In the genomic region with DNA sequence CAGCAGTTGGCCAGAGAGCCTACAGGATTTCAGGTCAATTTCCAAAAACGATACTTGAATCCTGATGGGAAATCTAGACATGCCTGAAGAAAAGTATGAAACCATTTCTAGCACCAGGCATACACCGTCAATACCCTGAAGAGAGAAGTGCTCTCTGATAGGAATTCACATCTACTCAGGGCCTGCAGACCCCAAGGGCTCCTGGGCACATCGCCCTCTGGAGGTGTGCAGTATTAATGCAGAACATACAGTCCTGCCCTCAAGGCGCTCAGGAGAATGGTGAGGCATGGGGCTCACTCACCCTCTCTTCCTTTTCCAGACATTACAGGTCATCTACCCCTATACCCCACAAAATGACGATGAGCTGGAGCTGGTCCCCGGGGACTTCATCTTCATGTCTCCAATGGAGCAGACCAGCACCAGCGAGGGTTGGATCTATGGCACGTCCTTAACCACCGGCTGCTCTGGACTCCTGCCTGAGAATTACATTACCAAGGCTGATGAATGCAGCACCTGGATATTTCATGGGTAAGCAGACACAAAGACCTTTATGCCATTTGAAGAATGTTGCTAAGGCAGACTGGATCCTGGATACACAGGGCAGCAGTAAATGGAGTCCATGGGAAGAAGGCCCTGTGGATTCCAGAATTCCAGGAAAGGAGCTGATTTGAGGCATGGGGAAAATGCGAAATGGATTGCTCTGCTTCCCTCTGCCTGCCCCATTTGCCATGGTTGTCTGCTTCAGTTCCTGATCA, we compare ENCODE assay signal across 18 cellular contexts. TPM values are rescaled to one million over a fixed set of nuclear protein-coding genes. Genes with fewer than 3 reads are reported as not detected.
DNase-seq lines count a peak whose midpoint lies in the region; FAIRE-seq and TF ChIP-seq lines count a peak whose summit lies in the region.
"Had no signal": no experiment of that assay in that cellular context is flagged by ENCODE, and none has a peak within 500 bp of the region (broad histone marks: within the 10 kb centered on the region; RNA-seq: fewer than 3 reads in every experiment).

No MANE protein-coding gene starts in this region.

- H3K4me1 Mint-ChIP-seq in neural progenitor cell, result peaks cover 11% of the 10 kb centered on the region
- H3K4me1 Mint-ChIP-seq: activated CD4-positive, alpha-beta memory T cell treated with anti-CD3 and anti-CD28 coated beads, Interleukin-2, amount 10 ng/mL, durations not matched to agents 7 days and 5 days had no signal

- H3F3A ChIP-seq in neural progenitor cell (ENCODE audit: low read depth), result no peaks in the 10 kb centered on the region

- no peaks in the 10 kb centered on the region for H3K4me1 ChIP-seq in neural progenitor cell
- H3K4me1 ChIP-seq: pancreas had no signal

- H2AFZ ChIP-seq in neural progenitor cell (replicated peaks), result no peak overlapping the region

- H3K9ac ChIP-seq in neural progenitor cell, result no peak overlapping the region

- H4K20me1 ChIP-seq in neural progenitor cell (ENCODE audit: low read depth), result no peaks in the 10 kb centered on the region

- no peak overlapping the region for H3K4me3 Mint-ChIP-seq in neural progenitor cell
- H3K4me3 Mint-ChIP-seq: activated CD4-positive, alpha-beta memory T cell treated with anti-CD3 and anti-CD28 coated beads, Interleukin-2, amount 10 ng/mL, durations not matched to agents 7 days and 5 days had no signal

- DNase-seq in GM06990 (ENCODE audit: extremely low read depth, insufficient read length), result no peak
- no peak for DNase-seq in HFF-Myc (ENCODE audit: extremely low read depth, low read depth)
- no peak for DNase-seq in bronchial epithelial cell (ENCODE audit: low read depth)
- DNase-seq in neural progenitor cell (ENCODE audit: low spot score), result no peak
- no peak for DNase-seq in COR-L47 (lab: John Stamatoyannopoulos, UW)
- DNase-seq in GM03348 (ENCODE audit: low spot score), result no peak
- DNase-seq in activated CD4-positive, CD25-positive, alpha-beta regulatory T cell treated with anti-CD3 and anti-CD28 coated beads, Interleukin-2, amount 50 U/mL, for 72 hours, result no peak
- DNase-seq: activated CD4-positive, alpha-beta memory T cell treated with anti-CD3 and anti-CD28 coated beads, Interleukin-2, amount 10 ng/mL, durations not matched to agents 7 days and 5 days; foreskin melanocyte; HCEC 1CT; NCI-H2029 treated with DMSO at 0.1 percent for 48 hours; NCI-H524 treated with DMSO at 0.1 percent for 48 hours; pancreas; stimulated activated CD4-positive, alpha-beta T cell treated with anti-CD3 and anti-CD28 coated beads, Interleukin-4, amount 100 ng/mL, for 24 hours; stimulated activated CD8-positive, alpha-beta memory T cell treated with anti-CD3 and anti-CD28 coated beads, Interleukin-4, amount 100 ng/mL, for 48 hours had no signal

- no peaks in the 10 kb centered on the region for H3K9me3 Mint-ChIP-seq in neural progenitor cell
- H3K9me3 Mint-ChIP-seq: activated CD4-positive, alpha-beta memory T cell treated with anti-CD3 and anti-CD28 coated beads, Interleukin-2, amount 10 ng/mL, durations not matched to agents 7 days and 5 days had no signal

- H3K4me2 ChIP-seq in neural progenitor cell, result no peak overlapping the region

- FAIRE-seq in bronchial epithelial cell (lab: Jason Lieb, UNC), result no peak
- FAIRE-seq: pancreas had no signal

- H3K9me3 ChIP-seq in neural progenitor cell (ENCODE audit: low read depth), result no peaks in the 10 kb centered on the region
- H3K9me3 ChIP-seq: pancreas, thoracic aorta had no signal

- no peak overlapping the region for H3K27ac Mint-ChIP-seq in neural progenitor cell
- H3K27ac Mint-ChIP-seq: activated CD4-positive, alpha-beta memory T cell treated with anti-CD3 and anti-CD28 coated beads, Interleukin-2, amount 10 ng/mL, durations not matched to agents 7 days and 5 days had no signal

- peaks cover 3% of the 10 kb centered on the region for H3K27me3 Mint-ChIP-seq in neural progenitor cell (ENCODE audit: insufficient read depth, low read depth)
- H3K27me3 Mint-ChIP-seq: activated CD4-positive, alpha-beta memory T cell treated with anti-CD3 and anti-CD28 coated beads, Interleukin-2, amount 10 ng/mL, durations not matched to agents 7 days and 5 days had no signal

- no peaks in the 10 kb centered on the region for H3K36me3 ChIP-seq in GM06990 (ENCODE audit: control insufficient read depth, insufficient read depth, low read length)
- H3K36me3 ChIP-seq in bronchial epithelial cell (ENCODE audit: control insufficient read depth, insufficient read depth, low read length), result no peaks in the 10 kb centered on the region
- no peaks in the 10 kb centered on the region for H3K36me3 ChIP-seq in neural progenitor cell
- H3K36me3 ChIP-seq: cardiac muscle cell, pancreas, thoracic aorta had no signal

- no peaks in the 10 kb centered on the region for H3K79me2 ChIP-seq in neural progenitor cell (ENCODE audit: low read depth)

- H3K4me3 ChIP-seq in GM06990 (replicated peaks; ENCODE audit: low read depth, low read length) (no peak overlapping the region), HFF-Myc (replicated peaks; ENCODE audit: low read depth, low read length) (no peak overlapping the region), bronchial epithelial cell (ENCODE audit: low read depth, low read length) (no peak overlapping the region), neural progenitor cell (no peak overlapping the region)
- H3K4me3 ChIP-seq: cardiac muscle cell, pancreas, thoracic aorta had no signal

- TF ChIP-seq CTCF in GM06990 (IDR thresholded peaks at IDR 0.05; ENCODE audit: insufficient read depth, low read length, poor library complexity, severe bottlenecking), result peak; percentile 11
- TF ChIP-seq CTCF in HFF-Myc (IDR thresholded peaks at IDR 0.05; ENCODE audit: low read depth, low read length, missing control alignments), result peak; percentile 33
- TF ChIP-seq CTCF in bronchial epithelial cell (IDR thresholded peaks at IDR 0.05; ENCODE audit: insufficient read depth, low read length, severe bottlenecking), result peak; percentile 15
- peak; percentile 31 for TF ChIP-seq CTCF in neural progenitor cell (IDR thresholded peaks at IDR 0.05)

- no peaks in the 10 kb centered on the region for H3K36me3 Mint-ChIP-seq in neural progenitor cell

- no peak overlapping the region for H3K27ac ChIP-seq in neural progenitor cell
- H3K27ac ChIP-seq: cardiac muscle cell, pancreas, thoracic aorta had no signal

- H3K27me3 ChIP-seq in GM06990 (replicated peaks; ENCODE audit: control insufficient read depth, insufficient read depth, low read length) (no peaks in the 10 kb centered on the region; the same call in 1 of the 2 replicates), bronchial epithelial cell (ENCODE audit: control insufficient read depth, insufficient read depth, low read length) (no peaks in the 10 kb centered on the region), neural progenitor cell (no peaks in the 10 kb centered on the region)
- H3K27me3 ChIP-seq: cardiac muscle cell, pancreas had no signal

RNA-seq across cellular contexts. Expression of a gene that starts 49.3 kb away (rescaled TPM):
- total RNA-seq in bronchial epithelial cell (0.79 TPM in 1 of 2 replicates, not detected in the other), neural progenitor cell (ENCODE audit: low replicate concordance) (not detected in 2 replicates)
- total RNA-seq: cardiac muscle cell, M059J had no signal
